In the genomic region with DNA sequence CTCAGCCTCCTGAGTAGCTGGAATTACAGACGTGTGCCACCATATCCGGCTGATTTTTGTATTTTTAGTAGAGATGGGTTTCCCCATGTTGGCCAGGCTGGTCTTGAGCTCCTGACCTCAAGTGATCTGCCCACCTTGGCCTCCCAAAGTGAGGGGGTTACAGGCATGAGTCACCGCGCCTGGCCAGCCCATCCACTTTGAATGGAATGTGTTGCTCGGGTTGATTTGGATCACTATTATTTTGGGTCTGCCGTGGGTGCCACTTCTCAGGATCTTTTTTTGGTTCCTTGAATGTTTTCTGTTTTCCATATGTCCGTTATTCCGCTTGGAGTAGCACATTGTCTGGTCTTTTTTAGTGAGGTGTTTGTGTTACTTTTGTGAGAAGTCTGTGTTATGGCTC, we compare ENCODE assay signal across 14 cellular contexts. TPM values are rescaled to one million over a fixed set of nuclear protein-coding genes. Genes with fewer than 3 reads are reported as not detected.
DNase-seq lines count a peak whose midpoint lies in the region; TF ChIP-seq lines count a peak whose summit lies in the region.
"Had no signal": no experiment of that assay in that cellular context is flagged by ENCODE, and none has a peak within 500 bp of the region (broad histone marks: within the 10 kb centered on the region; RNA-seq: fewer than 3 reads in every experiment).

No MANE protein-coding gene starts in this region.

- no peaks in the 10 kb centered on the region for H3K4me1 Mint-ChIP-seq in neural crest cell
- H3K4me1 Mint-ChIP-seq in nephron progenitor cell = no peaks in the 10 kb centered on the region
- H3K4me1 Mint-ChIP-seq: H9 had no signal

- H3K27ac Mint-ChIP-seq in neural crest cell (ENCODE audit: unreplicated experiment) (peak overlapping the region; percentile 8), nephron progenitor cell (no peak overlapping the region)
- H3K27ac Mint-ChIP-seq: IgD-negative memory B cell had no signal

- H3K4me3 Mint-ChIP-seq in neural crest cell = no peak overlapping the region
- no peak overlapping the region for H3K4me3 Mint-ChIP-seq in nephron progenitor cell
- H3K4me3 Mint-ChIP-seq: CD4-positive, CD25-positive, alpha-beta regulatory T cell; H9; IgD-negative memory B cell had no signal

- H3K36me3 Mint-ChIP-seq in neural crest cell (ENCODE audit: low read depth) = peaks cover 24% of the 10 kb centered on the region
- H3K36me3 Mint-ChIP-seq in nephron progenitor cell (ENCODE audit: low read depth) = peaks cover 82% of the 10 kb centered on the region

- H3K4me3 ChIP-seq in HEK293 (ENCODE audit: low read depth, low read length) = no peak overlapping the region

- H3K27me3 Mint-ChIP-seq in neural crest cell (ENCODE audit: low read depth) (no peaks in the 10 kb centered on the region), nephron progenitor cell (ENCODE audit: low read depth, poor library complexity) (no peaks in the 10 kb centered on the region)
- H3K27me3 Mint-ChIP-seq: CD4-positive, CD25-positive, alpha-beta regulatory T cell; IgD-negative memory B cell had no signal

- H3K9me3 Mint-ChIP-seq in neural crest cell = no peaks in the 10 kb centered on the region
- peaks cover 6% of the 10 kb centered on the region for H3K9me3 Mint-ChIP-seq in nephron progenitor cell
- H3K9me3 Mint-ChIP-seq: CD4-positive, CD25-positive, alpha-beta regulatory T cell; H9; IgD-negative memory B cell had no signal

- peak; percentile 35 for DNase-seq in M059J (ENCODE audit: low read depth)
- DNase-seq in neural crest cell (ENCODE audit: low read depth, low spot score) = no peak
- DNase-seq in superior temporal gyrus (ENCODE audit: extremely low spot score) = peak; percentile 39
- no peak for DNase-seq in activated CD8-positive, alpha-beta memory T cell treated with anti-CD3 and anti-CD28 coated beads, Interleukin-2, amount 50 U/mL, for 4 hours
- DNase-seq in HuH-7 (ENCODE audit: low spot score) = no peak
- DNase-seq in nephron progenitor cell = no peak
- DNase-seq: ACHN; BE2C; C1 segment of cervical spinal cord; Caco-2; CD4-positive, CD25-positive, alpha-beta regulatory T cell; H9 had no signal

- peaks cover 45 to 69% of the 10 kb centered on the region in 2 experiments; a peak in 2 of 3 replicates for H3K36me3 ChIP-seq in HEK293 (ENCODE audit: control insufficient read depth in 2 of 2, insufficient read depth in 1 of 2, low read length in 2 of 2)

- no peak overlapping the region for H3K27ac ChIP-seq in HEK293 (ENCODE audit: extremely low read depth, low read depth, low read length)

- POLR2A ChIA-PET in HEK293 (lab: Yijun Ruan, JAX) = no interaction called here

- TF ChIP-seq CTCF in HEK293 (tag by site-specific recombination; IDR thresholded peaks at IDR 0.05) = no peak
- TF ChIP-seq CTCF in neural crest cell (conservative IDR thresholded peaks at IDR 0.05) = no peak
- TF ChIP-seq CTCF in nephron progenitor cell (IDR thresholded peaks at IDR 0.05) = no peak

- CTCF ChIA-PET in HEK293 (lab: Yijun Ruan, JAX) = interaction anchor here (0.6 kb wide), 1 partner anchor 79 kb away, joined by 3 read pairs; no protein-coding TSS in a partner anchor

- H3K9me3 ChIP-seq in HEK293 (ENCODE audit: control insufficient read depth, insufficient read depth, low read depth, low read length) = no peaks in the 10 kb centered on the region
- H3K9me3 ChIP-seq: BE2C, Caco-2 had no signal

- H3K4me1 ChIP-seq in HEK293 (ENCODE audit: control insufficient read depth, insufficient read depth, low read length) = no peaks in the 10 kb centered on the region
- H3K4me1 ChIP-seq: BE2C, Caco-2 had no signal

TF ChIP-seq in HEK293, 187 proteins besides CTCF, POLR2A, EP300 and RAD21:
- TF ChIP-seq ZNF600 (tag by site-specific recombination; IDR thresholded peaks at IDR 0.05) (peak; percentile 75), ZNF791 (tag by site-specific recombination; IDR thresholded peaks at IDR 0.05) (no peak)
- TF ChIP-seq, protein P1, sequence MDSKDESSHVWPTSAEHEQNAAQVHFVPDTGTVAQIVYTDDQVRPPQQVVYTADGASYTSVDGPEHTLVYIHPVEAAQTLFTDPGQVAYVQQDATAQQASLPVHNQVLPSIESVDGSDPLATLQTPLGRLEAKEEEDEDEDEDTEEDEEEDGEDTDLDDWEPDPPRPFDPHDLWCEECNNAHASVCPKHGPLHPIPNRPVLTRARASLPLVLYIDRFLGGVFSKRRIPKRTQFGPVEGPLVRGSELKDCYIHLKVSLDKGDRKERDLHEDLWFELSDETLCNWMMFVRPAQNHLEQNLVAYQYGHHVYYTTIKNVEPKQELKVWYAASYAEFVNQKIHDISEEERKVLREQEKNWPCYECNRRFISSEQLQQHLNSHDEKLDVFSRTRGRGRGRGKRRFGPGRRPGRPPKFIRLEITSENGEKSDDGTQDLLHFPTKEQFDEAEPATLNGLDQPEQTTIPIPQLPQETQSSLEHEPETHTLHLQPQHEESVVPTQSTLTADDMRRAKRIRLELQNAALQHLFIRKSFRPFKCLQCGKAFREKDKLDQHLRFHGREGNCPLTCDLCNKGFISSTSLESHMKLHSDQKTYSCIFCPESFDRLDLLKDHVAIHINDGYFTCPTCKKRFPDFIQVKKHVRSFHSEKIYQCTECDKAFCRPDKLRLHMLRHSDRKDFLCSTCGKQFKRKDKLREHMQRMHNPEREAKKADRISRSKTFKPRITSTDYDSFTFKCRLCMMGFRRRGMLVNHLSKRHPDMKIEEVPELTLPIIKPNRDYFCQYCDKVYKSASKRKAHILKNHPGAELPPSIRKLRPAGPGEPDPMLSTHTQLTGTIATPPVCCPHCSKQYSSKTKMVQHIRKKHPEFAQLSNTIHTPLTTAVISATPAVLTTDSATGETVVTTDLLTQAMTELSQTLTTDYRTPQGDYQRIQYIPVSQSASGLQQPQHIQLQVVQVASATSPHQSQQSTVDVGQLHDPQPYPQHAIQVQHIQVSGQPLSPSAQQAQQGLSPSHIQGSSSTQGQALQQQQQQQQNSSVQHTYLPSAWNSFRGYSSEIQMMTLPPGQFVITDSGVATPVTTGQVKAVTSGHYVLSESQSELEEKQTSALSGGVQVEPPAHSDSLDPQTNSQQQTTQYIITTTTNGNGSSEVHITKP (tag by site-specific recombination; IDR thresholded peaks at IDR 0.05) = no peak

RNA-seq across cellular contexts. Expression of gene PCNT, which starts 17.0 kb away (rescaled TPM):
- 17.0 and 29.0 TPM in 2 replicates for total RNA-seq in M059J (2014; rRNA removed; shearing (Covaris generic))
- 54.8 and 60.4 TPM in 2 replicates for total RNA-seq in neural crest cell

RNA-seq across cellular contexts. Expression of gene C21orf58, which starts 17.3 kb away (rescaled TPM):
- total RNA-seq in M059J (2014; rRNA removed; shearing (Covaris generic)) = 11.2 and 16.2 TPM in 2 replicates
- total RNA-seq in neural crest cell = 61.0 and 61.5 TPM in 2 replicates

RNA-seq across cellular contexts. Expression of gene YBEY, which starts 54.9 kb away (rescaled TPM):
- 26.4 and 34.9 TPM in 2 replicates for total RNA-seq in M059J (2014; rRNA removed; shearing (Covaris generic))
- 23.0 and 23.1 TPM in 2 replicates for total RNA-seq in neural crest cell

RNA-seq across cellular contexts. Expression of gene MCM3AP, which starts 55.6 kb away (rescaled TPM):
- 33.6 and 54.6 TPM in 2 replicates for total RNA-seq in M059J (2014; rRNA removed; shearing (Covaris generic))
- total RNA-seq in neural crest cell = 142 and 153 TPM in 2 replicates

Comparison
In these comparisons a context has a peak if more than half of its experiments do, and no peak if none do; other contexts are left out.
1. DNase-seq: peak in M059J (single experiment) and superior temporal gyrus (single experiment); none in neural crest cell (single experiment), activated CD8-positive, alpha-beta memory T cell treated with anti-CD3 and anti-CD28 coated beads, Interleukin-2, amount 50 U/mL, for 4 hours (single experiment), HuH-7 (single experiment) and nephron progenitor cell (single experiment).